ENCODE assay signal across 21 cellular contexts in genomic region chr14:70152704-70153103, GRCh38. TPM values are rescaled to one million over a fixed set of nuclear protein-coding genes. Genes with fewer than 3 reads are reported as not detected.
DNase-seq lines count a peak whose midpoint lies in the region; ATAC-seq and TF ChIP-seq lines count a peak whose summit lies in the region.
"Had no signal": no experiment of that assay in that cellular context is flagged by ENCODE, and none has a peak within 500 bp of the region (broad histone marks: within the 10 kb centered on the region; RNA-seq: fewer than 3 reads in every experiment).

No MANE protein-coding gene starts in this region.

- no peaks in the 10 kb centered on the region for H3F3A ChIP-seq in SK-N-SH (replicated peaks; ENCODE audit: insufficient read depth)

- peak in 1 of 2 experiments; percentile 52; a peak in 1 of 4 replicates for TF ChIP-seq EP300 in SK-N-SH (IDR thresholded peaks at IDR 0.05; ENCODE audit: borderline replicate concordance in 1 of 2, low read depth in 1 of 2, low read length in 1 of 2)

- peaks cover 0 to 64% of the 10 kb centered on the region in 2 experiments; a peak in 2 of 4 replicates for H3K4me1 ChIP-seq in SK-N-SH (ENCODE audit: control insufficient read depth in 1 of 2, insufficient read depth in 2 of 2, low read depth in 1 of 2, low read length in 1 of 2)
- H3K4me1 ChIP-seq: BLaER1 had no signal

- no peaks in the 10 kb centered on the region for H3K36me3 ChIP-seq in SK-N-SH (replicated peaks in 1 of 2; ENCODE audit: control insufficient read depth in 1 of 2, insufficient read depth in 2 of 2, low read length in 1 of 2)
- H3K36me3 ChIP-seq: BLaER1 had no signal

- no peaks in the 10 kb centered on the region for H4K20me1 ChIP-seq in SK-N-SH (ENCODE audit: insufficient read depth)
- H4K20me1 ChIP-seq: BLaER1 had no signal

- no peaks in the 10 kb centered on the region for H3K36me3 Mint-ChIP-seq in activated CD4-positive, alpha-beta T cell treated with anti-CD3 and anti-CD28 coated beads, Interleukin-2, amount 10 ng/mL, durations not matched to agents 24 days and 14 days (ENCODE audit: low read depth)
- H3K36me3 Mint-ChIP-seq: CD8-positive, alpha-beta memory T cell had no signal

- H3K4me1 Mint-ChIP-seq in activated CD4-positive, alpha-beta T cell treated with anti-CD3 and anti-CD28 coated beads, Interleukin-2, amount 10 ng/mL, durations not matched to agents 24 days and 14 days, result no peaks in the 10 kb centered on the region
- H3K4me1 Mint-ChIP-seq: CD8-positive, alpha-beta memory T cell had no signal

- H3K27me3 Mint-ChIP-seq in activated CD4-positive, alpha-beta T cell treated with anti-CD3 and anti-CD28 coated beads, Interleukin-2, amount 10 ng/mL, durations not matched to agents 24 days and 14 days, result peaks cover 4% of the 10 kb centered on the region

- POLR2A ChIA-PET in SK-N-SH (lab: Yijun Ruan, JAX), result interaction anchor here (2.6 kb wide), 1 partner anchor 34 kb away, joined by 11 read pairs; no protein-coding TSS in a partner anchor

- H3K79me2 ChIP-seq in SK-N-SH (ENCODE audit: insufficient read depth), result no peaks in the 10 kb centered on the region

- H3K27ac ChIP-seq in SK-N-SH (ENCODE audit: low read depth in 2 of 2, low read length in 1 of 2), result peak overlapping the region in 1 of 2 experiments; percentile 56; a peak in 2 of 4 replicates
- H3K27ac ChIP-seq: BLaER1 had no signal

- ATAC-seq in SK-N-SH treated with all-trans-retinoic acid at 6 μM for 48 hours, result no peak; the same call in 2 of the 3 replicates
- no peak for ATAC-seq in GM21367 (IDR thresholded peaks at IDR 0.05; ENCODE audit: unreplicated experiment)
- ATAC-seq: HepG2 had no signal

- no peaks in the 10 kb centered on the region for H3K9me2 ChIP-seq in SK-N-SH

- H3K4me3 Mint-ChIP-seq in activated CD4-positive, alpha-beta T cell treated with anti-CD3 and anti-CD28 coated beads, Interleukin-2, amount 10 ng/mL, durations not matched to agents 24 days and 14 days, result no peak overlapping the region
- H3K4me3 Mint-ChIP-seq: CD8-positive, alpha-beta memory T cell; HFFc6 had no signal

- no peak overlapping the region for H2AFZ ChIP-seq in SK-N-SH (ENCODE audit: low read depth)

- TF ChIP-seq RAD21 in SK-N-SH (IDR thresholded peaks at IDR 0.05; ENCODE audit: low read length), result peak; percentile 23

- DNase-seq in SK-N-SH (peak; percentile 57), NCI-H2227 treated with DMSO at 0.1 percent for 48 hours (lab: John Stamatoyannopoulos, UW) (peak; percentile 60), islet precursor cell (peak; percentile 59)
- DNase-seq in effector CD4-positive, alpha-beta T cell, result no peak
- DNase-seq in activated CD4-positive, alpha-beta T cell treated with anti-CD3 and anti-CD28 coated beads, Interleukin-2, amount 10 ng/mL, durations not matched to agents 24 days and 14 days, result no peak
- no peak for DNase-seq in activated CD4-positive, alpha-beta T cell treated with anti-CD3 and anti-CD28 coated beads for 48 hours
- DNase-seq: CD8-positive, alpha-beta memory T cell; DMS 273 treated with DMSO at 0.1 percent for 48 hours; HFFc6; KG1; NCI-H187; NCI-H2171; NCI-H510A; NK-92 treated with Interleukin-12 subunit alpha and Interleukin-12 subunit beta, amount 100 ng/mL, for 24 hours; SHP77 treated with DMSO at 0.1 percent for 48 hours had no signal

- H3K27me3 ChIP-seq in SK-N-SH (ENCODE audit: insufficient read depth), result no peaks in the 10 kb centered on the region
- H3K27me3 ChIP-seq: BLaER1 had no signal

- H3K9ac ChIP-seq in SK-N-SH, result no peak overlapping the region
- H3K9ac ChIP-seq: BLaER1 had no signal

- no peaks in the 10 kb centered on the region for H3K9me3 ChIP-seq in SK-N-SH
- H3K9me3 ChIP-seq: BLaER1 had no signal

- H3K27ac Mint-ChIP-seq in activated CD4-positive, alpha-beta T cell treated with anti-CD3 and anti-CD28 coated beads, Interleukin-2, amount 10 ng/mL, durations not matched to agents 24 days and 14 days, result no peak overlapping the region
- H3K27ac Mint-ChIP-seq: CD8-positive, alpha-beta memory T cell; HFFc6 had no signal

- no peak for TF ChIP-seq CTCF in SK-N-SH (IDR thresholded peaks at IDR 0.05)

- H3K4me2 ChIP-seq in SK-N-SH, result no peak overlapping the region
- H3K4me2 ChIP-seq: BLaER1 had no signal

- WGBS in SK-N-SH (ENCODE audit: low lambda C conversion rate), result 10% methylated on average over 3 of the region's 4 CpGs

- intact Hi-C loops in activated CD4-positive, alpha-beta T cell treated with anti-CD3 and anti-CD28 coated beads, Interleukin-2, amount 10 ng/mL, durations not matched to agents 24 days and 14 days (cut with micrococcal nuclease), result no loop called here

- H3K4me3 ChIP-seq in SK-N-SH (ENCODE audit: low read depth in 2 of 2, low read length in 1 of 2), result no peak overlapping the region
- H3K4me3 ChIP-seq: BLaER1 had no signal

- CTCF ChIA-PET in SK-N-SH (lab: Yijun Ruan, JAX), result interaction anchor here (1.1 to 1.8 kb wide), 4 partner anchors 9 to 165 kb away, joined by 3 to 6 read pairs (median 5); no protein-coding TSS in a partner anchor

- no peaks in the 10 kb centered on the region for H3K9me3 Mint-ChIP-seq in activated CD4-positive, alpha-beta T cell treated with anti-CD3 and anti-CD28 coated beads, Interleukin-2, amount 10 ng/mL, durations not matched to agents 24 days and 14 days
- H3K9me3 Mint-ChIP-seq: CD8-positive, alpha-beta memory T cell had no signal

TF ChIP-seq in SK-N-SH, 30 proteins besides CTCF, POLR2A, EP300 and RAD21:
- TF ChIP-seq FOXJ3 (CRISPR knock-in tag; IDR thresholded peaks at IDR 0.05) (peak; percentile 90), RFX5 (IDR thresholded peaks at IDR 0.05; ENCODE audit: low read length) (no peak), POLR2AphosphoS5 (IDR thresholded peaks at IDR 0.05; ENCODE audit: low read depth, low read length) (no peak), RCOR1 (IDR thresholded peaks at IDR 0.05; ENCODE audit: low read length) (peak; percentile 58; the same call in 1 of the 2 replicates), SIN3A (IDR thresholded peaks at IDR 0.05; ENCODE audit: borderline replicate concordance, low read depth, low read length) (no peak), CHD2 (IDR thresholded peaks at IDR 0.05; ENCODE audit: low read length, partially characterized antibody) (peak; percentile 26), YY1 (IDR thresholded peaks at IDR 0.05; ENCODE audit: low read depth) (no peak), TCF12 (IDR thresholded peaks at IDR 0.05) (no peak), GATA2 (CRISPR knock-in tag; IDR thresholded peaks at IDR 0.05) (peak; percentile 72; the same call in 1 of the 2 replicates)

TF ChIP-seq in SK-N-SH treated with all-trans-retinoic acid at 6 μM for 48 hours, 23 proteins besides CTCF, POLR2A, EP300 and RAD21 (continues in another document):
- TF ChIP-seq ZFP3 (CRISPR knock-in tag; IDR thresholded peaks at IDR 0.05) (no peak), BACH2 (CRISPR knock-in tag; IDR thresholded peaks at IDR 0.05; ENCODE audit: borderline replicate concordance) (no peak), ISL1 (CRISPR knock-in tag; IDR thresholded peaks at IDR 0.05) (no peak), TOX (CRISPR knock-in tag; IDR thresholded peaks at IDR 0.05; ENCODE audit: borderline replicate concordance) (no peak), ARNTL (CRISPR knock-in tag; IDR thresholded peaks at IDR 0.05; ENCODE audit: borderline replicate concordance, low read depth) (no peak), CREB5 (CRISPR knock-in tag; IDR thresholded peaks at IDR 0.05; ENCODE audit: low read depth) (no peak), ZNF8 (CRISPR knock-in tag; IDR thresholded peaks at IDR 0.05) (no peak), POU6F1 (CRISPR knock-in tag; IDR thresholded peaks at IDR 0.05; ENCODE audit: borderline replicate concordance, low read depth) (no peak), ESRRG (CRISPR knock-in tag; IDR thresholded peaks at IDR 0.05) (no peak), ZC3H10 (CRISPR knock-in tag; IDR thresholded peaks at IDR 0.05) (no peak), PPARA (CRISPR knock-in tag; IDR thresholded peaks at IDR 0.05; ENCODE audit: borderline replicate concordance) (no peak), TCF4 (CRISPR knock-in tag; IDR thresholded peaks at IDR 0.05; ENCODE audit: borderline replicate concordance) (no peak), OSR1 (CRISPR knock-in tag; IDR thresholded peaks at IDR 0.05) (no peak)

RNA-seq across cellular contexts. Expression of gene SLC8A3, which starts 36.0 kb away (rescaled TPM):
- polyA plus RNA-seq in SK-N-SH (2012; rRNA removed), result 0.26 and 0.67 TPM in 2 replicates
- polyA plus RNA-seq in SK-N-SH (2012; cell fraction: cytosol; rRNA removed), result 0.73 and 1.1 TPM in 2 replicates
- 0.54 and 0.61 TPM in 2 replicates for polyA plus RNA-seq in SK-N-SH (2012; cell fraction: nucleus; rRNA removed)
- total RNA-seq in activated CD4-positive, alpha-beta T cell treated with anti-CD3 and anti-CD28 coated beads, Interleukin-2, amount 10 ng/mL, durations not matched to agents 24 days and 14 days, result 0.36 and 0.79 TPM in 2 replicates
- total RNA-seq: A172, HFFc6, OCI-LY7 had no signal
- polyA plus RNA-seq: CD8-positive, alpha-beta memory T cell had no signal

Comparison
In these comparisons a context has a peak if more than half of its experiments do, and no peak if none do; other contexts are left out.
1. DNase-seq: peak in SK-N-SH (single experiment), NCI-H2227 treated with DMSO at 0.1 percent for 48 hours (single experiment) and islet precursor cell (single experiment); none in effector CD4-positive, alpha-beta T cell (single experiment), activated CD4-positive, alpha-beta T cell treated with anti-CD3 and anti-CD28 coated beads, Interleukin-2, amount 10 ng/mL, durations not matched to agents 24 days and 14 days (single experiment) and activated CD4-positive, alpha-beta T cell treated with anti-CD3 and anti-CD28 coated beads for 48 hours (single experiment).